ENCODE assay signal across 20 cellular contexts in genomic region chr1:149934326-149934725, GRCh38. TPM values are rescaled to one million over a fixed set of nuclear protein-coding genes. Genes with fewer than 3 reads are reported as not detected.
DNase-seq lines count a peak whose midpoint lies in the region; ATAC-seq, FAIRE-seq and TF ChIP-seq lines count a peak whose summit lies in the region.
"Had no signal": no experiment of that assay in that cellular context is flagged by ENCODE, and none has a peak within 500 bp of the region (broad histone marks: within the 10 kb centered on the region; RNA-seq: fewer than 3 reads in every experiment).

No MANE protein-coding gene starts in this region.

- no peaks in the 10 kb centered on the region for H4K20me1 ChIP-seq in hepatocyte (ENCODE audit: insufficient read depth, poor library complexity, severe bottlenecking)

- H3K36me3 Mint-ChIP-seq in stimulated activated effector memory CD8-positive, alpha-beta T cell treated with anti-CD3 and anti-CD28 coated beads, Interleukin-12 subunit alpha, Interleukin-12 subunit beta, amount 100 ng/mL, for 72 hours = peaks cover 6% of the 10 kb centered on the region

- no peak for ATAC-seq in stimulated activated effector memory CD8-positive, alpha-beta T cell treated with anti-CD3 and anti-CD28 coated beads, Interleukin-12 subunit alpha, Interleukin-12 subunit beta, amount 100 ng/mL, for 72 hours
- ATAC-seq: A549 had no signal

- peaks cover 39% of the 10 kb centered on the region for H3K4me1 Mint-ChIP-seq in stimulated activated effector memory CD8-positive, alpha-beta T cell treated with anti-CD3 and anti-CD28 coated beads, Interleukin-12 subunit alpha, Interleukin-12 subunit beta, amount 100 ng/mL, for 72 hours
- H3K4me1 Mint-ChIP-seq: B cell had no signal

- no peak for TF ChIP-seq CTCF in hepatocyte (IDR thresholded peaks at IDR 0.05; ENCODE audit: poor library complexity)

- DNase-seq in G401 (ENCODE audit: low spot score) (peak; percentile 58), cerebellar cortex (ENCODE audit: low spot score) (peak; percentile 45), hepatocyte (ENCODE audit: low spot score) (no peak), foreskin melanocyte (no peak), SKM-1 (lab: John Stamatoyannopoulos, UW; ENCODE audit: unreplicated experiment) (no peak), urothelium cell line (ENCODE audit: low spot score) (no peak)
- no peak for DNase-seq in stimulated activated effector memory CD8-positive, alpha-beta T cell treated with anti-CD3 and anti-CD28 coated beads, Interleukin-12 subunit alpha, Interleukin-12 subunit beta, amount 100 ng/mL, for 72 hours (ENCODE audit: low spot score in 2 of 2)
- DNase-seq: DMS53, GF-D8, MV-4-11, NCI-H1694 treated with DMSO at 0.1 percent for 48 hours, NCI-H2081 treated with DMSO at 0.1 percent for 48 hours, NCI-H446, NCI-H526, SHP77 had no signal

- in situ Hi-C loops in G401 (cut with HindIII; ENCODE audit: low sequenced_read_pairs) = no loop called here

- no peaks in the 10 kb centered on the region for H3K9me2 ChIP-seq in hepatocyte (replicated peaks; ENCODE audit: insufficient read depth)

- no peaks in the 10 kb centered on the region for H3K9me3 Mint-ChIP-seq in stimulated activated effector memory CD8-positive, alpha-beta T cell treated with anti-CD3 and anti-CD28 coated beads, Interleukin-12 subunit alpha, Interleukin-12 subunit beta, amount 100 ng/mL, for 72 hours
- H3K9me3 Mint-ChIP-seq: IgD-negative memory B cell had no signal

- H3K27ac ChIP-seq in hepatocyte = no peak overlapping the region

- no peak overlapping the region for H3K4me3 ChIP-seq in hepatocyte
- H3K4me3 ChIP-seq: A549 had no signal

- H3K4me2 ChIP-seq in hepatocyte = peak overlapping the region; percentile 90

- H3K4me3 Mint-ChIP-seq in stimulated activated effector memory CD8-positive, alpha-beta T cell treated with anti-CD3 and anti-CD28 coated beads, Interleukin-12 subunit alpha, Interleukin-12 subunit beta, amount 100 ng/mL, for 72 hours = no peak overlapping the region
- H3K4me3 Mint-ChIP-seq: B cell, CD14-positive monocyte, IgD-negative memory B cell had no signal

- H3K79me2 ChIP-seq in hepatocyte = peaks cover 19% of the 10 kb centered on the region

- H3K36me3 ChIP-seq in hepatocyte (replicated peaks; ENCODE audit: insufficient read depth, low read depth) = no peaks in the 10 kb centered on the region

- peaks cover 28% of the 10 kb centered on the region for H3K4me1 ChIP-seq in hepatocyte (ENCODE audit: insufficient read depth)

- H3K9me3 ChIP-seq in hepatocyte (ENCODE audit: low read depth) = no peaks in the 10 kb centered on the region
- H3K9me3 ChIP-seq: A549 had no signal

- no peak for FAIRE-seq in urothelium cell line (lab: Jason Lieb, UNC)
- FAIRE-seq: A549, D721Med had no signal

- WGBS in hepatocyte (ENCODE audit: low lambda C conversion rate, missing lambda C conversion rate) = 95% methylated on average over 2 of the region's 2 CpGs

- H3K27ac Mint-ChIP-seq in stimulated activated effector memory CD8-positive, alpha-beta T cell treated with anti-CD3 and anti-CD28 coated beads, Interleukin-12 subunit alpha, Interleukin-12 subunit beta, amount 100 ng/mL, for 72 hours = peak overlapping the region; percentile 32
- H3K27ac Mint-ChIP-seq: B cell, IgD-negative memory B cell had no signal

- H3K27me3 ChIP-seq in hepatocyte = no peaks in the 10 kb centered on the region

- H2AFZ ChIP-seq in hepatocyte = no peak overlapping the region

RNA-seq across cellular contexts. Expression of gene MTMR11, which starts 2.4 kb away (rescaled TPM):
- 7.8 and 8.4 TPM in 2 replicates for total RNA-seq in G401 (2014; rRNA removed; shearing (Covaris generic))
- total RNA-seq in hepatocyte = 34.8 and 37.0 TPM in 2 replicates
- polyA plus RNA-seq in hepatocyte = 34.0 and 40.2 TPM in 2 replicates
- total RNA-seq: B cell had no signal
- polyA plus RNA-seq: IgD-negative memory B cell had no signal

RNA-seq across cellular contexts. Expression of gene SF3B4, which starts 6.7 kb away (rescaled TPM):
- total RNA-seq in G401 (2014; rRNA removed; shearing (Covaris generic)) = 20.3 and 23.3 TPM in 2 replicates
- 16.8 and 23.3 TPM in 2 replicates for total RNA-seq in hepatocyte
- 58.6 and 68.0 TPM in 2 replicates for polyA plus RNA-seq in hepatocyte

RNA-seq across cellular contexts. Expression of gene SV2A, which starts 16.7 kb away (rescaled TPM):
- 26.9 and 36.8 TPM in 2 replicates for total RNA-seq in G401 (2014; rRNA removed; shearing (Covaris generic))
- 4.5 and 5.0 TPM in 2 replicates for total RNA-seq in hepatocyte
- polyA plus RNA-seq in hepatocyte = 5.5 and 8.9 TPM in 2 replicates

RNA-seq across cellular contexts. Expression of gene BOLA1, which starts 35.0 kb away (rescaled TPM):
- total RNA-seq in G401 (2014; rRNA removed; shearing (Covaris generic)) = 2.0 TPM in 1 of 2 replicates, not detected in the other
- total RNA-seq in hepatocyte = 8.5 and 16.1 TPM in 2 replicates
- 19.0 and 20.6 TPM in 2 replicates for polyA plus RNA-seq in hepatocyte

Comparison
In these comparisons a context has a peak if more than half of its experiments do, and no peak if none do; other contexts are left out.
1. DNase-seq: peak in G401 (single experiment) and cerebellar cortex (single experiment); none in hepatocyte (single experiment), stimulated activated effector memory CD8-positive, alpha-beta T cell treated with anti-CD3 and anti-CD28 coated beads, Interleukin-12 subunit alpha, Interleukin-12 subunit beta, amount 100 ng/mL, for 72 hours (0 of 2), foreskin melanocyte (single experiment), SKM-1 (single experiment) and urothelium cell line (single experiment).